Comparison of ENCODE assay signal across 1 cellular context in genomic region chr12:29750131-29750927, GRCh38.
TF ChIP-seq lines count a peak whose summit lies in the region.

No MANE protein-coding gene starts in this region.

TF ChIP-seq in HepG2, 621 proteins besides CTCF, POLR2A, EP300 and RAD21 (continued from another document):
- TF ChIP-seq REST (IDR thresholded peaks at IDR 0.05; ENCODE audit: borderline replicate concordance in 1 of 2, low read depth in 1 of 2, low read length in 2 of 2): no peak
- no peak for TF ChIP-seq ZNF329 (CRISPR knock-in tag; IDR thresholded peaks at IDR 0.05; ENCODE audit: low read depth)
- TF ChIP-seq HMGXB3 (CRISPR knock-in tag; IDR thresholded peaks at IDR 0.05; ENCODE audit: borderline replicate concordance): no peak
- TF ChIP-seq DNMT1 (CRISPR knock-in tag; IDR thresholded peaks at IDR 0.05): no peak
- TF ChIP-seq ZNF318 (CRISPR knock-in tag; IDR thresholded peaks at IDR 0.05): no peak
TF ChIP-seq in HepG2: peak in this region for 0.
